In the genomic region with DNA sequence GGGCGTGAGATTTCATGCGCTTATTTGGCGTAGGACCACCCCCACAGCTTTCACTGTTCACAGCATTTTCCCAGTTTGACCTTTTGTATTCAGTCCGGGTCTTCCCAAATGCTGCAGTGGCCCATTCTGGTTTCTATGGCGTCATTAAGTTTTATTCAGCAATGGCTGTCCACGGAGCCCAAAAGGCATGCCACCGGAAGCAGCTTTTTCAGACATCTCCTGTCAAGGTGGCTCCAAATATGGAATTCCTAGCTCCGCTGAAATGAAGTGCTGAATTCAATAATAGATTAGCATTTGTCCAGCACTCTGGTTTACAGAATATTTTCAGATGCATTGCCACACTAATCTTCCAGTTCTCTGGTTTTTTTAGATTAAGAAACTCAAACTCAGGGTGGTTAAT, we compare ENCODE assay signal across 11 cellular contexts.
A peak's percentile ranks its signal among the peaks of the same experiment; 100 is the strongest.
DNase-seq lines count a peak whose midpoint lies in the region; ATAC-seq, FAIRE-seq and TF ChIP-seq lines count a peak whose summit lies in the region.
"Had no signal": no experiment of that assay in that cellular context is flagged by ENCODE, and none has a peak within 500 bp of the region (broad histone marks: within the 10 kb centered on the region; RNA-seq: fewer than 3 reads in every experiment).

No MANE protein-coding gene starts in this region.

- H3K9me2 ChIP-seq in Loucy (replicated peaks; ENCODE audit: low read depth, low read length), result no peaks in the 10 kb centered on the region

- H3K4me1 Mint-ChIP-seq in chondrocyte (ENCODE audit: low read depth) (peaks cover 19% of the 10 kb centered on the region), progenitor cell of endocrine pancreas (ENCODE audit: low read depth) (peaks cover 9% of the 10 kb centered on the region)

- peak overlapping the region; percentile 76 for H3K4me2 ChIP-seq in Loucy (ENCODE audit: low read depth, low read length, poor library complexity, severe bottlenecking)

- H3K9me3 ChIP-seq in ES-I3 (ENCODE audit: control insufficient read depth, insufficient read depth, low read length) (no peaks in the 10 kb centered on the region), Loucy (ENCODE audit: insufficient read depth, low read depth, low read length) (no peaks in the 10 kb centered on the region)

- peaks cover 13% of the 10 kb centered on the region for H3K79me2 ChIP-seq in Loucy (ENCODE audit: insufficient read depth, low read length)

- H2AFZ ChIP-seq in Loucy (ENCODE audit: low read length), result no peak overlapping the region

- no peaks in the 10 kb centered on the region for H3K27me3 ChIP-seq in Loucy (ENCODE audit: insufficient read depth, low read length, poor library complexity, severe bottlenecking)

- peak overlapping the region; percentile 77 for H3K4me3 Mint-ChIP-seq in chondrocyte (ENCODE audit: unreplicated experiment)
- peak overlapping the region; percentile 84 for H3K4me3 Mint-ChIP-seq in progenitor cell of endocrine pancreas (ENCODE audit: low read depth)

- no peak for FAIRE-seq in GM12891 (lab: Jason Lieb, UNC)
- FAIRE-seq: endothelial cell of umbilical vein had no signal

- H3K36me3 Mint-ChIP-seq in chondrocyte (ENCODE audit: low read depth) (no peaks in the 10 kb centered on the region), progenitor cell of endocrine pancreas (ENCODE audit: insufficient read depth) (no peaks in the 10 kb centered on the region)

- H3K4me1 ChIP-seq in ES-I3 (ENCODE audit: insufficient read depth, low read length), result no peaks in the 10 kb centered on the region
- H3K4me1 ChIP-seq in Loucy (ENCODE audit: insufficient read depth, low read length, poor library complexity, severe bottlenecking), result peaks cover 15% of the 10 kb centered on the region

- peaks cover 6% of the 10 kb centered on the region for H3K27me3 Mint-ChIP-seq in chondrocyte (ENCODE audit: low read depth)
- H3K27me3 Mint-ChIP-seq in progenitor cell of endocrine pancreas, result peaks cover 4% of the 10 kb centered on the region

- DNase-seq in chondrocyte (ENCODE audit: low spot score), result no peak
- no peak for DNase-seq in progenitor cell of endocrine pancreas (ENCODE audit: low spot score, unreplicated experiment)
- no peak for DNase-seq in HuH-7.5 (ENCODE audit: low spot score)
- DNase-seq in GM12891 (ENCODE audit: insufficient read length, low spot score), result no peak
- DNase-seq: activated CD4-positive, CD25-positive, alpha-beta regulatory T cell treated with anti-CD3 and anti-CD28 coated beads, Interleukin-2, amount 50 U/mL, for 72 hours; NCI-H1417; occipital lobe had no signal

- no peaks in the 10 kb centered on the region for H3K36me3 ChIP-seq in ES-I3 (ENCODE audit: insufficient read depth, low read length)
- no peaks in the 10 kb centered on the region for H3K36me3 ChIP-seq in Loucy (ENCODE audit: insufficient read depth, low read length)

- no peak for TF ChIP-seq POLR2A in GM12891 (IDR thresholded peaks at IDR 0.05; ENCODE audit: low read depth, low read length)

- H3K9ac ChIP-seq in ES-I3 (ENCODE audit: low read depth, low read length) (peak overlapping the region; percentile 69), Loucy (ENCODE audit: low read depth, low read length, poor library complexity, severe bottlenecking) (peak overlapping the region; percentile 82)

- H3K27ac Mint-ChIP-seq in chondrocyte (ENCODE audit: unreplicated experiment), result no peak overlapping the region
- no peak overlapping the region for H3K27ac Mint-ChIP-seq in progenitor cell of endocrine pancreas

- no peaks in the 10 kb centered on the region for H3F3A ChIP-seq in Loucy (ENCODE audit: low read depth)

- no peak for ATAC-seq in GM19397 (IDR thresholded peaks at IDR 0.05; ENCODE audit: unreplicated experiment)

- H3K4me3 ChIP-seq in Loucy (ENCODE audit: low read length, poor library complexity, severe bottlenecking), result peak overlapping the region; percentile 75

- H3K9me3 Mint-ChIP-seq in chondrocyte (ENCODE audit: low read depth) (no peaks in the 10 kb centered on the region), progenitor cell of endocrine pancreas (ENCODE audit: low read depth) (peaks cover 3% of the 10 kb centered on the region)

- no peaks in the 10 kb centered on the region for H4K20me1 ChIP-seq in Loucy (ENCODE audit: insufficient read depth, low read length, poor library complexity, severe bottlenecking)

- TF ChIP-seq CTCF in Loucy (conservative IDR thresholded peaks at IDR 0.05; ENCODE audit: low read length), result no peak
- no peak for TF ChIP-seq CTCF in chondrocyte (IDR thresholded peaks at IDR 0.05)
- no peak for TF ChIP-seq CTCF in progenitor cell of endocrine pancreas (IDR thresholded peaks at IDR 0.05; ENCODE audit: unreplicated experiment)

TF ChIP-seq in GM12891, 5 proteins besides CTCF, POLR2A, EP300 and RAD21:
- TF ChIP-seq POU2F2 (IDR thresholded peaks at IDR 0.05; ENCODE audit: low read depth, low read length) (no peak), POLR2AphosphoS5 (IDR thresholded peaks at IDR 0.05; ENCODE audit: low read depth, low read length) (no peak), SPI1 (IDR thresholded peaks at IDR 0.05; ENCODE audit: low read depth, low read length) (no peak), TAF1 (IDR thresholded peaks at IDR 0.05; ENCODE audit: low read depth, low read length) (no peak), PAX5 (IDR thresholded peaks at IDR 0.05; ENCODE audit: insufficient read depth, low read length, severe bottlenecking) (no peak)
